10 cellular contexts compared by ENCODE assay signal in genomic region chr15:88623632-88624031, GRCh38. TPM values are rescaled to one million over a fixed set of nuclear protein-coding genes. Genes with fewer than 3 reads are reported as not detected.
DNase-seq lines count a peak whose midpoint lies in the region; ATAC-seq, FAIRE-seq and TF ChIP-seq lines count a peak whose summit lies in the region.
"Had no signal": no experiment of that assay in that cellular context is flagged by ENCODE, and none has a peak within 500 bp of the region (broad histone marks: within the 10 kb centered on the region; RNA-seq: fewer than 3 reads in every experiment).

No MANE protein-coding gene starts in this region.

- FAIRE-seq in A549 (lab: Jason Lieb, UNC): no peak

- TF ChIP-seq POLR2A in A549 (IDR thresholded peaks at IDR 0.05; ENCODE audit: low read length): no peak

- no peak for TF ChIP-seq CTCF in A549 (IDR thresholded peaks at IDR 0.05)
- no peak for TF ChIP-seq CTCF in HEK293 (tag by site-specific recombination; IDR thresholded peaks at IDR 0.05)

- no peak for TF ChIP-seq RAD21 in A549 (conservative IDR thresholded peaks at IDR 0.05 in 1 of 2, IDR thresholded peaks at IDR 0.05 in 1 of 2)

- H3K4me2 ChIP-seq in A549: peak overlapping the region; percentile 87

- CTCF ChIA-PET in A549 (lab: Yijun Ruan, JAX): interaction anchor here (0.7 to 1.5 kb wide), 5 partner anchors 9 to 274 kb away, joined by 3 read pairs; no protein-coding TSS in a partner anchor
- CTCF ChIA-PET in HEK293 (lab: Yijun Ruan, JAX): interaction anchor here (0.7 to 2.0 kb wide), 2 partner anchors 15 to 174 kb away, joined by 3 to 7 read pairs; partner anchors contain the start of gene ISG20

- 77% methylated on average over 3 of the region's 3 CpGs for WGBS in A549 (ENCODE audit: missing lambda C conversion rate)
- 93 to 98% (median 97%) methylated on average over 3 of the region's 3 CpGs for WGBS in adipose tissue, 3 donors

- peak overlapping the region; percentile 82 for H3K4me3 ChIP-seq in A549
- H3K4me3 ChIP-seq in HEK293 (ENCODE audit: low read depth, low read length): peak overlapping the region; percentile 86
- no peak overlapping the region for H3K4me3 ChIP-seq in muscle layer of colon (ENCODE audit: low read depth in 1 of 2, low read length in 2 of 2)
- H3K4me3 ChIP-seq: adrenal gland had no signal

- H3K9me3 ChIP-seq in A549 (no peaks in the 10 kb centered on the region), HEK293 (ENCODE audit: control insufficient read depth, insufficient read depth, low read depth, low read length) (no peaks in the 10 kb centered on the region), muscle layer of colon (ENCODE audit: low read length) (no peaks in the 10 kb centered on the region)
- H3K9me3 ChIP-seq: adrenal gland had no signal

- peaks cover 66% of the 10 kb centered on the region for H3K4me1 ChIP-seq in A549
- peaks cover 16% of the 10 kb centered on the region for H3K4me1 ChIP-seq in HEK293 (ENCODE audit: control insufficient read depth, insufficient read depth, low read length)
- peaks cover 27% of the 10 kb centered on the region for H3K4me1 ChIP-seq in muscle layer of colon (ENCODE audit: insufficient read depth, low read length)

- ATAC-seq in A549 (no peak), GM21576 (IDR thresholded peaks at IDR 0.05; ENCODE audit: unreplicated experiment) (no peak)

- POLR2A ChIA-PET in A549 (lab: Yijun Ruan, JAX): interaction anchor here (1.2 kb wide), 1 partner anchor 156 kb away, joined by 4 read pairs; the partner anchor contains the start of genes MRPL46 and MRPS11
- POLR2A ChIA-PET in HEK293 (lab: Yijun Ruan, JAX): interaction anchor here (1.0 to 1.3 kb wide), 2 partner anchors 9 to 156 kb away, joined by 4 to 5 read pairs; partner anchors contain the start of genes MRPL46 and MRPS11

- no peak for DNase-seq in A549 (ENCODE audit: low read depth in 1 of 2, low spot score in 1 of 2)
- DNase-seq in OCI-M2 (lab: John Stamatoyannopoulos, UW; ENCODE audit: unreplicated experiment): no peak
- no peak for DNase-seq in NCI-H1930 (lab: John Stamatoyannopoulos, UW)
- DNase-seq in MV-4-11 (lab: John Stamatoyannopoulos, UW): no peak

- no peaks in the 10 kb centered on the region for H3K27me3 ChIP-seq in muscle layer of colon (ENCODE audit: control insufficient read depth in 1 of 2, insufficient read depth in 2 of 2, low read length in 2 of 2)
- H3K27me3 ChIP-seq: adrenal gland had no signal

- H3K9ac ChIP-seq in muscle layer of colon (ENCODE audit: low read length): peak overlapping the region; percentile 25

- H3K27ac ChIP-seq in A549 (peak overlapping the region; percentile 34 to 99; a peak in 5 of 6 replicates), HEK293 (ENCODE audit: extremely low read depth, low read depth, low read length) (no peak overlapping the region), adipose tissue (ENCODE audit: low read depth, low read length) (peak overlapping the region; percentile 68), muscle layer of colon (ENCODE audit: low read depth, low read length) (no peak overlapping the region)
- H3K27ac ChIP-seq: HL-60 had no signal

- H3K36me3 ChIP-seq in HEK293 (ENCODE audit: control insufficient read depth in 2 of 2, insufficient read depth in 1 of 2, low read length in 2 of 2) (peaks cover 23 to 59% of the 10 kb centered on the region in 2 experiments), muscle layer of colon (ENCODE audit: insufficient read depth, low read length) (peaks cover 12% of the 10 kb centered on the region)

- no peak for TF ChIP-seq EP300 in A549 (IDR thresholded peaks at IDR 0.05)

TF ChIP-seq in A549, 52 proteins besides CTCF, POLR2A, EP300 and RAD21 (continues in another document):
- TF ChIP-seq GATA3 (IDR thresholded peaks at IDR 0.05; ENCODE audit: borderline replicate concordance) (no peak), CHD4 (IDR thresholded peaks at IDR 0.05; ENCODE audit: borderline replicate concordance) (no peak), FOSB (CRISPR knock-in tag; IDR thresholded peaks at IDR 0.05) (no peak), CEBPB (IDR thresholded peaks at IDR 0.05) (no peak), USF2 (IDR thresholded peaks at IDR 0.05) (no peak), SREBF2 (IDR thresholded peaks at IDR 0.05) (no peak), NR3C1 (IDR thresholded peaks at IDR 0.05) (no peak), HOXB13 (CRISPR knock-in tag; IDR thresholded peaks at IDR 0.05; ENCODE audit: low read depth) (no peak), MAZ (IDR thresholded peaks at IDR 0.05; ENCODE audit: borderline replicate concordance, low read depth, low read length) (no peak), RNF2 (IDR thresholded peaks at IDR 0.05; ENCODE audit: borderline replicate concordance, low read depth) (no peak)

TF ChIP-seq in HEK293, 187 proteins besides CTCF, POLR2A, EP300 and RAD21:
- TF ChIP-seq ZNF692 (tag by site-specific recombination; IDR thresholded peaks at IDR 0.05): peak; percentile 59
- TF ChIP-seq ZFP69B (tag by site-specific recombination; IDR thresholded peaks at IDR 0.05): 0 out of 2 replicates have a peak, but pooled peaks have one; percentile 42
- no peak for TF ChIP-seq REST (tag by site-specific recombination; IDR thresholded peaks at IDR 0.05)

RNA-seq across cellular contexts. Expression of gene AEN, which starts 2.5 kb away (rescaled TPM):
- polyA plus RNA-seq in A549 (2011; rRNA removed) (74.9 and 81.7 TPM in 2 replicates), A549 (2017; fragmentation: RNase III; extraction: RNeasy Plus Mini Kit Qiagen cat#74134 plus additional on column Dnase treatment) (57.2 to 65.5 TPM (median 62.9 TPM) in 3 replicates), adipose tissue (10 to 100 TPM in 2 of 3 donors, 1 to 10 TPM in 1; 6.7 to 15.9 (median 11.4) TPM)
- 53.3 and 68.6 TPM in 2 replicates for polyA plus RNA-seq in A549 (2012; cell fraction: cytosol; rRNA removed)
- polyA plus RNA-seq in A549 (2012; cell fraction: nucleus; rRNA removed): 128 and 155 TPM in 2 replicates
- polyA minus RNA-seq in A549 (2011; rRNA and poly(A)+ RNA removed): 129 and 164 TPM in 2 replicates

RNA-seq across cellular contexts. Expression of gene ISG20, which starts 15.2 kb away (rescaled TPM):
- 47.4 and 65.8 TPM in 2 replicates for polyA plus RNA-seq in A549 (2011; rRNA removed)
- 29.1 and 29.9 TPM in 2 replicates for polyA plus RNA-seq in A549 (2012; cell fraction: cytosol; rRNA removed)
- 19.6 and 26.9 TPM in 2 replicates for polyA plus RNA-seq in A549 (2012; cell fraction: nucleus; rRNA removed)
- 6.1 to 10.5 TPM (median 7.2 TPM) in 3 replicates for polyA plus RNA-seq in A549 (2017; fragmentation: RNase III; extraction: RNeasy Plus Mini Kit Qiagen cat#74134 plus additional on column Dnase treatment)
- 17.5 and 24.0 TPM in 2 replicates for polyA minus RNA-seq in A549 (2011; rRNA and poly(A)+ RNA removed)
- polyA plus RNA-seq in adipose tissue: 10 to 100 TPM in 2 of 3 donors, 1 to 10 TPM in 1; 8.3 to 22.4 (median 16.2) TPM

Comparison
In these comparisons a context has a peak if more than half of its experiments do, and no peak if none do; other contexts are left out.
1. H3K27ac ChIP-seq: peak in A549 (2 of 2) and adipose tissue (single experiment); none in HEK293 (single experiment) and muscle layer of colon (single experiment).
2. H3K4me3 ChIP-seq: peak in A549 (single experiment) and HEK293 (single experiment); none in muscle layer of colon (0 of 2).